Comparison of ENCODE assay signal across 34 cellular contexts in the genomic region with DNA sequence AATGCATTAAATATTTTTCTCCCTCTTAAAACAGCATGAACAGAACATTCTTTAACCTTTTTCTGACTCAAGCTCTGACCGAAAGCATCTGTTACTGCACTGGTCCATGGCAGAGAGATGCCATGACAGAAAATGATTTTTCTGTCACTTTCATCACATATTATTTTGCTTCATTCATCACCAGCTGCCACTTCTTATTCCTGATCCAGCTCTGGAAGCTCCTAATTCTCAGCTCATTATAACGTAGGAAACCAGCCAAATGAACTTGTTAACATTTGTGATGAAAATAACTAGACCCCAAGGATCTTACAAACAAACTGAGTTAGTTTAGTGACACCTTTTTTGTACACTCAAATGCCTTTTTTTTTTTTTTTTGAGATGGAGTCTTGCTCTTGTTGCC.
"Had no signal": no experiment of that assay in that cellular context is flagged by ENCODE, and none has a peak within 500 bp of the region (broad histone marks: within the 10 kb centered on the region; RNA-seq: fewer than 3 reads in every experiment).

No MANE protein-coding gene starts in this region.

- H3K27ac Mint-ChIP-seq: activated CD4-positive, alpha-beta memory T cell treated with anti-CD3 and anti-CD28 coated beads for 36 hours; activated CD4-positive, alpha-beta T cell treated with anti-CD3 and anti-CD28 coated beads for 36 hours; activated CD4-positive, alpha-beta T cell treated with anti-CD3 and anti-CD28 coated beads, Interleukin-2, amount 10 ng/mL, durations not matched to agents 24 days and 14 days; activated CD8-positive, alpha-beta memory T cell treated with anti-CD3 and anti-CD28 coated beads, Interleukin-2, amount 10 ng/mL, durations not matched to agents 7 days and 5 days; activated CD8-positive, alpha-beta T cell treated with anti-CD3 and anti-CD28 coated beads, Interleukin-2, amount 10 ng/mL, durations not matched to agents 7 days and 5 days; activated naive CD4-positive, alpha-beta T cell treated with anti-CD3 and anti-CD28 coated beads for 36 hours; activated naive CD4-positive, alpha-beta T cell treated with anti-CD3 and anti-CD28 coated beads, Interleukin-2, amount 50 U/mL, for 24 hours; activated naive CD8-positive, alpha-beta T cell treated with anti-CD3 and anti-CD28 coated beads for 36 hours; activated naive CD8-positive, alpha-beta T cell treated with anti-CD3 and anti-CD28 coated beads, Interleukin-2, amount 50 U/mL, for 24 hours; activated T-helper 1 cell treated with anti-CD3 and anti-CD28 coated beads, Interleukin-12 subunit alpha, Interleukin-12 subunit beta, Interleukin-2, Interleukin-4 antibody, amounts not matched to agents 30 ng/mL and 10 ng/mL and 1 ng/mL, durations not matched to agents 14 hours and 24 hours and 36 hours; activated T-helper 2 cell treated with anti-CD3 and anti-CD28 coated beads, Interferon-gamma antibody, Interleukin-2, Interleukin-4, amounts not matched to agents 10 μg/mL and 5 μg/mL and 100 μg/mL, durations not matched to agents 14 hours and 24 hours and 36 hours; effector memory CD8-positive, alpha-beta T cell had no signal

- H3K27me3 Mint-ChIP-seq: activated CD4-positive, alpha-beta memory T cell treated with anti-CD3 and anti-CD28 coated beads for 36 hours; activated CD4-positive, alpha-beta T cell treated with anti-CD3 and anti-CD28 coated beads for 36 hours; activated CD8-positive, alpha-beta memory T cell treated with anti-CD3 and anti-CD28 coated beads, Interleukin-2, amount 10 ng/mL, durations not matched to agents 7 days and 5 days; activated naive CD4-positive, alpha-beta T cell treated with anti-CD3 and anti-CD28 coated beads, Interleukin-2, amount 50 U/mL, for 24 hours; activated naive CD8-positive, alpha-beta T cell treated with anti-CD3 and anti-CD28 coated beads for 36 hours; activated naive CD8-positive, alpha-beta T cell treated with anti-CD3 and anti-CD28 coated beads, Interleukin-2, amount 50 U/mL, for 24 hours; effector memory CD8-positive, alpha-beta T cell had no signal

- H3K4me3 Mint-ChIP-seq: activated CD4-positive, alpha-beta memory T cell treated with anti-CD3 and anti-CD28 coated beads for 36 hours; activated CD4-positive, alpha-beta T cell treated with anti-CD3 and anti-CD28 coated beads for 36 hours; activated CD4-positive, alpha-beta T cell treated with anti-CD3 and anti-CD28 coated beads, Interleukin-2, amount 10 ng/mL, durations not matched to agents 24 days and 14 days; activated CD8-positive, alpha-beta memory T cell treated with anti-CD3 and anti-CD28 coated beads, Interleukin-2, amount 10 ng/mL, durations not matched to agents 7 days and 5 days; activated CD8-positive, alpha-beta T cell treated with anti-CD3 and anti-CD28 coated beads, Interleukin-2, amount 10 ng/mL, durations not matched to agents 7 days and 5 days; activated naive CD4-positive, alpha-beta T cell treated with anti-CD3 and anti-CD28 coated beads for 36 hours; activated naive CD4-positive, alpha-beta T cell treated with anti-CD3 and anti-CD28 coated beads, Interleukin-2, amount 50 U/mL, for 24 hours; activated naive CD8-positive, alpha-beta T cell treated with anti-CD3 and anti-CD28 coated beads for 36 hours; activated naive CD8-positive, alpha-beta T cell treated with anti-CD3 and anti-CD28 coated beads, Interleukin-2, amount 50 U/mL, for 24 hours; activated T-helper 1 cell treated with anti-CD3 and anti-CD28 coated beads, Interleukin-12 subunit alpha, Interleukin-12 subunit beta, Interleukin-2, Interleukin-4 antibody, amounts not matched to agents 30 ng/mL and 10 ng/mL and 1 ng/mL, durations not matched to agents 14 hours and 24 hours and 36 hours; effector memory CD8-positive, alpha-beta T cell had no signal

- ATAC-seq: activated CD4-positive, alpha-beta T cell treated with anti-CD3 and anti-CD28 coated beads for 36 hours; activated CD8-positive, alpha-beta memory T cell treated with anti-CD3 and anti-CD28 coated beads, Interleukin-2, amount 10 ng/mL, durations not matched to agents 7 days and 5 days; activated CD8-positive, alpha-beta T cell treated with anti-CD3 and anti-CD28 coated beads, Interleukin-2, amount 10 ng/mL, durations not matched to agents 7 days and 5 days; activated naive CD8-positive, alpha-beta T cell treated with anti-CD3 and anti-CD28 coated beads, Interleukin-2, amount 50 U/mL, for 24 hours; body of pancreas; effector memory CD8-positive, alpha-beta T cell; foreskin keratinocyte; heart right ventricle had no signal

- H3K9me3 ChIP-seq: adrenal gland, body of pancreas, breast epithelium, esophagus muscularis mucosa, gastrocnemius medialis, heart right ventricle had no signal

- H3K9me3 Mint-ChIP-seq: activated CD4-positive, alpha-beta memory T cell treated with anti-CD3 and anti-CD28 coated beads for 36 hours; activated CD4-positive, alpha-beta T cell treated with anti-CD3 and anti-CD28 coated beads, Interleukin-2, amount 10 ng/mL, durations not matched to agents 24 days and 14 days; activated naive CD4-positive, alpha-beta T cell treated with anti-CD3 and anti-CD28 coated beads for 36 hours; activated naive CD4-positive, alpha-beta T cell treated with anti-CD3 and anti-CD28 coated beads, Interleukin-2, amount 50 U/mL, for 24 hours; activated naive CD8-positive, alpha-beta T cell treated with anti-CD3 and anti-CD28 coated beads for 36 hours; activated naive CD8-positive, alpha-beta T cell treated with anti-CD3 and anti-CD28 coated beads, Interleukin-2, amount 50 U/mL, for 24 hours; activated T-helper 1 cell treated with anti-CD3 and anti-CD28 coated beads, Interleukin-12 subunit alpha, Interleukin-12 subunit beta, Interleukin-2, Interleukin-4 antibody, amounts not matched to agents 30 ng/mL and 10 ng/mL and 1 ng/mL, durations not matched to agents 14 hours and 24 hours and 36 hours; activated T-helper 2 cell treated with anti-CD3 and anti-CD28 coated beads, Interferon-gamma antibody, Interleukin-2, Interleukin-4, amounts not matched to agents 10 μg/mL and 5 μg/mL and 100 μg/mL, durations not matched to agents 14 hours and 24 hours and 36 hours; effector memory CD8-positive, alpha-beta T cell had no signal

- H3K27ac ChIP-seq: adrenal gland, body of pancreas, breast epithelium, cardiac muscle cell, esophagus muscularis mucosa, foreskin keratinocyte, heart right ventricle had no signal

- DNase-seq: activated CD4-positive, alpha-beta memory T cell treated with anti-CD3 and anti-CD28 coated beads for 36 hours; activated CD4-positive, alpha-beta T cell treated with anti-CD3 and anti-CD28 coated beads for 36 hours; activated CD4-positive, alpha-beta T cell treated with anti-CD3 and anti-CD28 coated beads, Interleukin-2, amount 10 ng/mL, durations not matched to agents 24 days and 14 days; activated CD4-positive, CD25-positive, alpha-beta regulatory T cell; activated CD4-positive, CD25-positive, alpha-beta regulatory T cell treated with anti-CD3 and anti-CD28 coated beads, Interleukin-2, amount 50 U/mL, for 72 hours; activated CD8-positive, alpha-beta memory T cell treated with anti-CD3 and anti-CD28 coated beads, Interleukin-2, amount 10 ng/mL, durations not matched to agents 7 days and 5 days; activated CD8-positive, alpha-beta memory T cell treated with anti-CD3 and anti-CD28 coated beads, Interleukin-2, amount 50 U/mL, for 4 hours; activated CD8-positive, alpha-beta T cell treated with anti-CD3 and anti-CD28 coated beads, Interleukin-2, amount 10 ng/mL, durations not matched to agents 7 days and 5 days; activated effector memory CD4-positive, alpha-beta T cell treated with anti-CD3 and anti-CD28 coated beads, Interleukin-2, amount 50 U/mL, for 16 hours; activated naive CD4-positive, alpha-beta T cell treated with anti-CD3 and anti-CD28 coated beads for 36 hours; activated naive CD8-positive, alpha-beta T cell treated with anti-CD3 and anti-CD28 coated beads for 36 hours; activated naive CD8-positive, alpha-beta T cell treated with anti-CD3 and anti-CD28 coated beads, Interleukin-2, amount 50 U/mL, for 24 hours; activated T-cell treated with anti-CD3 and anti-CD28 coated beads, Interleukin-2, amount 50 U/mL, for 1 hour; activated T-cell treated with anti-CD3 and anti-CD28 coated beads, Interleukin-2, amount 50 U/mL, for 48 hours; adrenal gland; amygdala; aorta; body of pancreas; central memory CD4-positive, alpha-beta T cell; cortex of kidney; dermis blood vessel endothelial cell; effector CD4-positive, alpha-beta T cell; effector memory CD8-positive, alpha-beta T cell; erythroblast; foreskin keratinocyte; gastrocnemius medialis; heart right ventricle; T-helper 2 cell had no signal

- H3K36me3 ChIP-seq: adrenal gland, breast epithelium, cardiac muscle cell, gastrocnemius medialis had no signal

- H3K4me1 ChIP-seq: adrenal gland, body of pancreas, breast epithelium, foreskin keratinocyte had no signal

- H3K4me3 ChIP-seq: adrenal gland, body of pancreas, breast epithelium, cardiac muscle cell, esophagus muscularis mucosa, gastrocnemius medialis, heart right ventricle had no signal

- H3K27me3 ChIP-seq: adrenal gland, body of pancreas, breast epithelium, cardiac muscle cell, esophagus muscularis mucosa, foreskin keratinocyte, gastrocnemius medialis, heart right ventricle had no signal

- H3K36me3 Mint-ChIP-seq: activated CD4-positive, alpha-beta memory T cell treated with anti-CD3 and anti-CD28 coated beads for 36 hours had no signal
